ENCODE assay signal across 8 cellular contexts in genomic region chr5:612498-613424, GRCh38. TPM values are rescaled to one million over a fixed set of nuclear protein-coding genes. Genes with fewer than 3 reads are reported as not detected.
DNase-seq lines count a peak whose midpoint lies in the region; ATAC-seq, FAIRE-seq and TF ChIP-seq lines count a peak whose summit lies in the region.

No MANE protein-coding gene starts in this region.

- no peaks in the 10 kb centered on the region for H3K27me3 ChIP-seq in SJSA1 (replicated peaks)
- no peaks in the 10 kb centered on the region for H3K27me3 ChIP-seq in endodermal cell (ENCODE audit: control insufficient read depth, insufficient read depth, low read length, poor library complexity, severe bottlenecking)

- peaks cover 6% of the 10 kb centered on the region for H3K4me1 Mint-ChIP-seq in endodermal cell

- ATAC-seq in GM18868 (IDR thresholded peaks at IDR 0.05; ENCODE audit: unreplicated experiment), result peak; percentile 19
- peak; percentile 32 for ATAC-seq in HG03095 (IDR thresholded peaks at IDR 0.05; ENCODE audit: unreplicated experiment)
- peak; percentile 36 for ATAC-seq in mucosa of descending colon

- H3K27ac ChIP-seq in SJSA1 (no peak overlapping the region), endodermal cell (ENCODE audit: low read depth, low read length) (no peak overlapping the region)

- peak overlapping the region; percentile 67 for H3K4me3 ChIP-seq in AG10803 (ENCODE audit: low read length)
- H3K4me3 ChIP-seq in SJSA1, result peak overlapping the region; percentile 71
- H3K4me3 ChIP-seq in endodermal cell (ENCODE audit: low read length), result peak overlapping the region; percentile 87
- H3K4me3 ChIP-seq in mucosa of descending colon, result peak overlapping the region; percentile 59

- H3K27ac Mint-ChIP-seq in endodermal cell, result peak overlapping the region; percentile 84

- H3K4me1 ChIP-seq in SJSA1 (replicated peaks) (0 out of 2 replicates have a peak, but pooled peaks cover 5% of the 10 kb centered on the region), endodermal cell (ENCODE audit: control insufficient read depth, insufficient read depth, low read length) (peaks cover 3% of the 10 kb centered on the region), mucosa of descending colon (ENCODE audit: low read depth) (no peaks in the 10 kb centered on the region)

- no peak for TF ChIP-seq CTCF in AG10803 (conservative IDR thresholded peaks at IDR 0.05; ENCODE audit: low read length)
- TF ChIP-seq CTCF in endodermal cell (conservative IDR thresholded peaks at IDR 0.05), result no peak
- no peak for TF ChIP-seq CTCF in mucosa of descending colon (IDR thresholded peaks at IDR 0.05)
- TF ChIP-seq CTCF in D721Med (IDR thresholded peaks at IDR 0.05; ENCODE audit: insufficient read depth, missing control alignments), result no peak

- FAIRE-seq in D721Med (lab: Jason Lieb, UNC), result no peak

- peaks cover 28% of the 10 kb centered on the region for H3K36me3 Mint-ChIP-seq in endodermal cell (ENCODE audit: low read depth)

- peaks cover 19% of the 10 kb centered on the region for H3K9me3 Mint-ChIP-seq in endodermal cell

- H3K27me3 Mint-ChIP-seq in endodermal cell (ENCODE audit: insufficient read depth), result no peaks in the 10 kb centered on the region

- H3K4me3 Mint-ChIP-seq in endodermal cell, result peak overlapping the region; percentile 78

- DNase-seq in AG10803 (ENCODE audit: low read depth), result no peak
- peak; percentile 32 to 49 for DNase-seq in SJSA1 (ENCODE audit: low read depth in 1 of 2, low spot score in 2 of 2)
- peak; percentile 76 for DNase-seq in endodermal cell
- peak in 1 of 3 donors; percentile 9 for DNase-seq in mucosa of descending colon
- no peak for DNase-seq in HCEC 1CT
- DNase-seq in D721Med (ENCODE audit: insufficient read length, low spot score), result no peak

- 10 to 12% methylated on average over 41 to 49 of the region's 49 CpGs for WGBS in endodermal cell (ENCODE audit: insufficient coverage in 1 of 2, insufficient read length in 1 of 2), 2 experiments

- H3K9ac ChIP-seq in endodermal cell (ENCODE audit: extremely low read depth, low read length, poor library complexity, severe bottlenecking), result peak overlapping the region; percentile 27

- H3K36me3 ChIP-seq in SJSA1, result peaks cover 3% of the 10 kb centered on the region; the same call in 1 of the 2 replicates
- H3K36me3 ChIP-seq in endodermal cell (ENCODE audit: control insufficient read depth, insufficient read depth, low read length), result peaks cover 13% of the 10 kb centered on the region
- no peaks in the 10 kb centered on the region for H3K36me3 ChIP-seq in mucosa of descending colon (ENCODE audit: low read depth)

- intact Hi-C loops in mucosa of descending colon (cut with DNase I, micrococcal nuclease), result no loop called here

- no peaks in the 10 kb centered on the region for H3K9me3 ChIP-seq in SJSA1 (replicated peaks)
- H3K9me3 ChIP-seq in endodermal cell (ENCODE audit: control insufficient read depth, low read length), result peaks cover 12% of the 10 kb centered on the region
- H3K9me3 ChIP-seq in mucosa of descending colon, result no peaks in the 10 kb centered on the region

RNA-seq across cellular contexts. Expression of gene CEP72, which starts 0.6 kb away (rescaled TPM):
- total RNA-seq in SJSA1 (2014; rRNA removed; shearing (Covaris generic)), result 5.7 and 8.2 TPM in 2 replicates
- total RNA-seq in endodermal cell (10 to 100 TPM; 35.6 to 36.5 TPM), mucosa of descending colon (1 to 10 TPM; 7.3 to 9.7 (median 8.8) TPM)
- polyA plus RNA-seq in endodermal cell (2013, experiment 1 of 2), result 16.6 TPM
- polyA plus RNA-seq in endodermal cell (2013, experiment 2 of 2), result 18.2 TPM

Comparison
In these comparisons a context has a peak if more than half of its experiments do, and no peak if none do; other contexts are left out.
1. DNase-seq: peak in SJSA1 (2 of 2) and endodermal cell (single experiment); none in AG10803 (single experiment), HCEC 1CT (single experiment) and D721Med (single experiment).
2. Peak in every context shown above with its lines, with median percentiles within 50 percentile points of each other: H3K4me3 ChIP-seq and ATAC-seq.